ENCODE assay signal across 22 cellular contexts in the genomic region with DNA sequence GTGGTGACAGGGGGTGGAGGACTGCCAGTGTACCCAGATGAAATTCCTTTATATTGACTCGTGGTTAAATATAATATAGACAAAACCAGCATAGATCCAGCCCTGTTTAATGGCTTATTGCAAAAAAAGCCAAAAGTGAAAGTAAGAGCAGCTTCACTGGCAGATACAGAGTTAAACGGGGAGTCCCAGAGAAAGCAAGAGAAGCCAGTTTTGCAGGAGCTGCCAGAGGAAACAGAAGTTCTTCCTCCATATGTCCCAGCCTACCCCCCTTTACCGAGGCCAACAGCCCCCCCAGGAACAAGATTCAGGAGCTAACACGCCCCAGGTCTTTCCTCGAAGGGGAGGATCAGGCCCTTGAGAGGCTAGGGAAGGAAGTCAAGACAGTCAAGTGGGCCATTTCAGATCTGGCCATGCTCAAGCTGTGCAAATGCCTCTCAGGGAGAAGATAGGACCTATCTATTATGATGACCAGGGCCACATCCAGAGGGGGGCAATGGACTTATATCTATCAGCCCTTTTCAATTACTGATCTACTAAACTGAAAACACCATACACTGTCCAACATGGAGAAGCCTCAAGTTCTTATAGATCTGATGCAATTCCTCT. TPM values are rescaled to one million over a fixed set of nuclear protein-coding genes. Genes with fewer than 3 reads are reported as not detected.
DNase-seq lines count a peak whose midpoint lies in the region; ATAC-seq, FAIRE-seq and TF ChIP-seq lines count a peak whose summit lies in the region.
"Had no signal": no experiment of that assay in that cellular context is flagged by ENCODE, and none has a peak within 500 bp of the region (broad histone marks: within the 10 kb centered on the region; RNA-seq: fewer than 3 reads in every experiment).

No MANE protein-coding gene starts in this region.

- H3K9me3 Mint-ChIP-seq in neural progenitor cell: peaks cover 52% of the 10 kb centered on the region

- H3K27me3 ChIP-seq in ACC112 (ENCODE audit: insufficient read depth, low read length) (no peaks in the 10 kb centered on the region), breast epithelium (no peaks in the 10 kb centered on the region), pancreas (no peaks in the 10 kb centered on the region), neural progenitor cell (no peaks in the 10 kb centered on the region)
- H3K27me3 ChIP-seq: hepatocyte, vagina had no signal

- H4K20me1 ChIP-seq in neural progenitor cell (ENCODE audit: low read depth): no peaks in the 10 kb centered on the region

- H3K9ac ChIP-seq in neural progenitor cell: no peak overlapping the region
- H3K9ac ChIP-seq: GM23248 had no signal

- no peaks in the 10 kb centered on the region for H3K4me1 Mint-ChIP-seq in neural progenitor cell
- H3K4me1 Mint-ChIP-seq: activated CD4-positive, alpha-beta T cell treated with anti-CD3 and anti-CD28 coated beads, Interleukin-2, amount 10 ng/mL, durations not matched to agents 24 days and 14 days had no signal

- H3K4me1 ChIP-seq in ACC112 (ENCODE audit: control insufficient read depth, insufficient read depth, low read length, unreplicated experiment) (no peaks in the 10 kb centered on the region), breast epithelium (no peaks in the 10 kb centered on the region), pancreas (peaks cover 0 to 9% (median 0%) of the 10 kb centered on the region in 3 donors), neural progenitor cell (no peaks in the 10 kb centered on the region)
- H3K4me1 ChIP-seq: vagina had no signal

- H3F3A ChIP-seq in neural progenitor cell (ENCODE audit: low read depth): no peaks in the 10 kb centered on the region

- H3K27ac Mint-ChIP-seq in neural progenitor cell: no peak overlapping the region
- H3K27ac Mint-ChIP-seq: activated CD4-positive, alpha-beta T cell treated with anti-CD3 and anti-CD28 coated beads, Interleukin-2, amount 10 ng/mL, durations not matched to agents 24 days and 14 days; dendritic cell treated with granulocyte-macrophage colony-stimulating factor and Interleukin-4, amounts not matched to agents 40 ng/mL and 50 ng/mL, for 4 days; stimulated activated effector memory CD8-positive, alpha-beta T cell treated with anti-CD3 and anti-CD28 coated beads, Interleukin-12 subunit alpha, Interleukin-12 subunit beta, amount 100 ng/mL, for 72 hours had no signal

- H3K36me3 ChIP-seq in ACC112 (ENCODE audit: insufficient read depth, low read length): no peaks in the 10 kb centered on the region
- H3K36me3 ChIP-seq in breast epithelium: no peaks in the 10 kb centered on the region
- H3K36me3 ChIP-seq in pancreas: no peaks in the 10 kb centered on the region
- H3K36me3 ChIP-seq in neural progenitor cell: no peaks in the 10 kb centered on the region
- H3K36me3 ChIP-seq: vagina had no signal

- H3K4me3 Mint-ChIP-seq in neural progenitor cell: no peak overlapping the region
- H3K4me3 Mint-ChIP-seq: activated CD4-positive, alpha-beta T cell treated with anti-CD3 and anti-CD28 coated beads, Interleukin-2, amount 10 ng/mL, durations not matched to agents 24 days and 14 days; dendritic cell treated with granulocyte-macrophage colony-stimulating factor and Interleukin-4, amounts not matched to agents 40 ng/mL and 50 ng/mL, for 4 days; stimulated activated effector memory CD8-positive, alpha-beta T cell treated with anti-CD3 and anti-CD28 coated beads, Interleukin-12 subunit alpha, Interleukin-12 subunit beta, amount 100 ng/mL, for 72 hours had no signal

- no peaks in the 10 kb centered on the region for H3K79me2 ChIP-seq in ACC112 (ENCODE audit: control insufficient read depth, insufficient read depth, low read length, unreplicated experiment)
- H3K79me2 ChIP-seq in neural progenitor cell (ENCODE audit: low read depth): no peaks in the 10 kb centered on the region
- H3K79me2 ChIP-seq: hepatocyte had no signal

- H3K36me3 Mint-ChIP-seq in neural progenitor cell: no peaks in the 10 kb centered on the region
- H3K36me3 Mint-ChIP-seq: stimulated activated effector memory CD8-positive, alpha-beta T cell treated with anti-CD3 and anti-CD28 coated beads, Interleukin-12 subunit alpha, Interleukin-12 subunit beta, amount 100 ng/mL, for 72 hours had no signal

- TF ChIP-seq CTCF in breast epithelium (IDR thresholded peaks at IDR 0.05): no peak
- no peak for TF ChIP-seq CTCF in pancreas (IDR thresholded peaks at IDR 0.05)
- TF ChIP-seq CTCF in neural progenitor cell (IDR thresholded peaks at IDR 0.05): no peak

- FAIRE-seq in pancreas (lab: Jason Lieb, UNC): no peak
- FAIRE-seq in RCC 7860 (lab: Jason Lieb, UNC): no peak
- FAIRE-seq: GM12891 had no signal

- ATAC-seq in pancreas (peak in 3 of 4 donors; percentile 21 to 52 (median 29)), esophagus mucosa (no peak)
- ATAC-seq: stimulated activated effector memory CD8-positive, alpha-beta T cell treated with anti-CD3 and anti-CD28 coated beads, Interleukin-12 subunit alpha, Interleukin-12 subunit beta, amount 100 ng/mL, for 72 hours had no signal

- H3K27ac ChIP-seq in ACC112 (ENCODE audit: low read depth, low read length): no peak overlapping the region
- H3K27ac ChIP-seq in breast epithelium: no peak overlapping the region
- peak overlapping the region in 2 of 4 donors; percentile 60 to 85 for H3K27ac ChIP-seq in pancreas
- H3K27ac ChIP-seq in neural progenitor cell: no peak overlapping the region
- H3K27ac ChIP-seq: GM23248, hepatocyte, vagina had no signal

- WGBS in pancreas, 2 donors: 18 to 28% methylated on average over 5 of the region's 5 CpGs

- peak overlapping the region; percentile 73 for H3K4me3 ChIP-seq in ACC112 (ENCODE audit: low read depth, low read length)
- H3K4me3 ChIP-seq in breast epithelium: peak overlapping the region in 2 of 3 donors; percentile 43 to 55
- peak overlapping the region in 2 of 4 donors; percentile 14 to 37 for H3K4me3 ChIP-seq in pancreas
- no peak overlapping the region for H3K4me3 ChIP-seq in neural progenitor cell
- H3K4me3 ChIP-seq: GM23248, hepatocyte, smooth muscle cell had no signal

- peak; percentile 1 for DNase-seq in HPDE6-E6E7 (ENCODE audit: extremely low spot score)
- no peak for DNase-seq in breast epithelium (ENCODE audit: low spot score in 2 of 2)
- DNase-seq in pancreas: peak in 1 of 6 donors; percentile 13
- no peak for DNase-seq in RCC 7860 (ENCODE audit: low spot score)
- DNase-seq in NCI-H2029 treated with DMSO at 0.1 percent for 48 hours (lab: John Stamatoyannopoulos, UW): no peak
- DNase-seq in neural progenitor cell (ENCODE audit: low spot score): no peak
- DNase-seq: activated CD4-positive, alpha-beta T cell treated with anti-CD3 and anti-CD28 coated beads, Interleukin-2, amount 10 ng/mL, durations not matched to agents 24 days and 14 days; erythroblast; GDM1; GM23248; KBM-7; kidney glomerular epithelial cell; NCI-H1105; NCI-H2171 treated with DMSO at 0.1 percent for 48 hours had no signal

- no peak overlapping the region for H3K4me2 ChIP-seq in neural progenitor cell
- H3K4me2 ChIP-seq: hepatocyte, smooth muscle cell had no signal

- intact Hi-C loops in breast epithelium (cut with DNase I; ENCODE audit: low total_unique reads) (no loop called here), pancreas (cut with DNase I) (no loop called here)

- peak overlapping the region; percentile 85 for H2AFZ ChIP-seq in ACC112 (ENCODE audit: low read length, unreplicated experiment)
- H2AFZ ChIP-seq in neural progenitor cell (replicated peaks): no peak overlapping the region
- H2AFZ ChIP-seq: GM23248, hepatocyte had no signal

- H3K9me3 ChIP-seq in breast epithelium: peaks cover 18 to 23% of the 10 kb centered on the region in 2 donors
- H3K9me3 ChIP-seq in pancreas: no peaks in the 10 kb centered on the region
- H3K9me3 ChIP-seq in neural progenitor cell (ENCODE audit: low read depth): no peaks in the 10 kb centered on the region
- H3K9me3 ChIP-seq: vagina had no signal

- no peaks in the 10 kb centered on the region for H3K27me3 Mint-ChIP-seq in neural progenitor cell (ENCODE audit: insufficient read depth, low read depth)
- H3K27me3 Mint-ChIP-seq: activated CD4-positive, alpha-beta T cell treated with anti-CD3 and anti-CD28 coated beads, Interleukin-2, amount 10 ng/mL, durations not matched to agents 24 days and 14 days; dendritic cell treated with granulocyte-macrophage colony-stimulating factor and Interleukin-4, amounts not matched to agents 40 ng/mL and 50 ng/mL, for 4 days had no signal

- TF ChIP-seq POLR2A in breast epithelium (IDR thresholded peaks at IDR 0.05): no peak

RNA-seq across cellular contexts. Expression of a gene that starts 47.2 kb away (rescaled TPM):
- total RNA-seq in breast epithelium (10 to 100 TPM in 2 of 3 donors, 1 to 10 TPM in 1; 7.5 to 64.1 (median 42.9) TPM), pancreas (10 to 100 TPM in 3 of 6 donors, 1 to 10 TPM in 3; 7.1 to 25.3 (median 9.8) TPM), neural progenitor cell (ENCODE audit: low replicate concordance) (36.0 and 36.9 TPM in 2 replicates), esophagus mucosa (2.3 TPM)
- polyA plus RNA-seq in pancreas: 1 to 10 TPM; 5.2 to 5.3 TPM

RNA-seq across cellular contexts. Expression of a gene that starts 48.6 kb away (rescaled TPM):
- total RNA-seq in breast epithelium (10 to 100 TPM; 14.7 to 40.0 (median 21.0) TPM), pancreas (1 to 10 TPM; 4.3 to 9.2 (median 6.9) TPM), neural progenitor cell (ENCODE audit: low replicate concordance) (26.7 and 60.5 TPM in 2 replicates), esophagus mucosa (4.9 TPM)
- polyA plus RNA-seq in pancreas: 1 to 10 TPM; 1.1 to 1.9 TPM
